8 cellular contexts compared by ENCODE assay signal in genomic region chr17:34703533-34703932, GRCh38.
DNase-seq lines count a peak whose midpoint lies in the region; ATAC-seq lines count a peak whose summit lies in the region.

No MANE protein-coding gene starts in this region.

- ATAC-seq in GM18520 (IDR thresholded peaks at IDR 0.05; ENCODE audit: unreplicated experiment), result no peak
- no peak for ATAC-seq in GM18873 (IDR thresholded peaks at IDR 0.05; ENCODE audit: low FRiP score, unreplicated experiment)
- ATAC-seq in HG02885 (IDR thresholded peaks at IDR 0.05; ENCODE audit: poor library complexity, unreplicated experiment), result no peak

- H3K36me3 ChIP-seq in HAP-1 (replicated peaks), result no peaks in the 10 kb centered on the region

- in situ Hi-C loops in HAP-1 (cut with MboI; ENCODE audit: low sequenced_read_pairs), result no loop called here

- H3K9me3 ChIP-seq in HAP-1, result no peaks in the 10 kb centered on the region

- H3K4me1 ChIP-seq in HAP-1, result no peaks in the 10 kb centered on the region

- H3K4me3 ChIP-seq in HAP-1, result no peak overlapping the region

- DNase-seq in A172 (ENCODE audit: low spot score), result peak; percentile 61
- DNase-seq in HAP-1 (ENCODE audit: low spot score in 2 of 2), result peak; percentile 8 to 74
- DNase-seq in UCSD-AML1 (lab: John Stamatoyannopoulos, UW; ENCODE audit: unreplicated experiment), result peak; percentile 29
- DNase-seq in glomerular visceral epithelial cell (ENCODE audit: extremely low spot score), result peak; percentile 27
- DNase-seq in SW 1271 (lab: John Stamatoyannopoulos, UW), result no peak

- peaks cover 3% of the 10 kb centered on the region; the same call in 1 of the 2 replicates for H3K27me3 ChIP-seq in HAP-1 (ENCODE audit: low read depth)

Comparison
In these comparisons a context has a peak if more than half of its experiments do, and no peak if none do; other contexts are left out.
1. DNase-seq: peak in A172 (single experiment), HAP-1 (2 of 2), UCSD-AML1 (single experiment) and glomerular visceral epithelial cell (single experiment); none in SW 1271 (0 of 2).